In the genomic region with DNA sequence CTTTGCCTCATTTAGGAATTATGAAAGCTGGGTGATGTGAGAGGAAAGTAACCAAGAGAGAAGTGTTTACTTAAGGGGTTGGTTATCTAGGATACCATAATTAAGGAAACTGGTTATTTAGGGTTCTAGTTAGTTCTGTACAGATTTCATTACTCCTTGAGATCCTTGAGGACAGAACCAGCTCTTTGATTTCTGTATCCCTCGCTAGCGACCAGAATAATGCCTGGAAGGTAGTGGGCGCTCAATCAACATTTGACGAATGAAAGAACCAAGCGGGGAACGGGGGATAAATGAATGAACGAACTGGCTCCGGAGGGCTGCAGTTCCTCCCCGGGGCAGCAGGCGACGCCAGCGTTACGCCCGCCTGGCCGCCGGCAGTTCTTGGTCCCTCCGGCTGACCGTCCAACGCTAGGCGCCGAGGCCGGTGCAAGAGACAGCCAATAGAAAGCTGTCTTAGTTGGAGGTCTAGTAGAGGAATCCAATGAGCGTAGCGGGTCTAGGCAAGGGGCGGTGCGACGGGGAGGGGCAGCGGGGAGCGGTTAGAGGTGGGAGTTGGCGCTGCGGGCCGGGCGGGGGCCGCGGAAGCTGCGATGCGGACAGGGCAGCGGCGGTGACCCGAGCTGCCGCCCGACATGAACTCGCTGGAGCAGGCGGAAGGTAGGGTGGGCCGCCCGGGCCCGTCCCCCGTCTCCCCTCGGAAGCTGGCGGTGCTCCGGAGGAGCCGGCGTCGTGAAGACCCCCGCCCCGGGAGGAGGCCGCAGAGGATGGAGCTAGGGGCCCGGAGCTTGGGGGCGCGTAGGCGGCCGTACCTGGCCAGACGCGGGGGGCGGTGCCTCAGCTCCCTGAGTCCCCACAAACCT, we compare ENCODE assay signal across 1 cellular context.
TF ChIP-seq lines count a peak whose summit lies in the region.

A gene with protein sequence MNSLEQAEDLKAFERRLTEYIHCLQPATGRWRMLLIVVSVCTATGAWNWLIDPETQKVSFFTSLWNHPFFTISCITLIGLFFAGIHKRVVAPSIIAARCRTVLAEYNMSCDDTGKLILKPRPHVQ (plus strand): TSS at position 542 of the 860 bp plus-strand sequence. CDS start 91 bp downstream, at position 633.

TF ChIP-seq in HepG2, 621 proteins besides CTCF, POLR2A, EP300 and RAD21 (continued from another document and continues in another):
- TF ChIP-seq SKI (IDR thresholded peaks at IDR 0.05; ENCODE audit: partially characterized antibody): peak; percentile 89
- TF ChIP-seq ZNF138 (CRISPR knock-in tag; IDR thresholded peaks at IDR 0.05; ENCODE audit: low read depth): peak; percentile 43; the same call in 1 of the 2 replicates
- no peak for TF ChIP-seq FOXM1 (CRISPR knock-in tag; IDR thresholded peaks at IDR 0.05)
- no peak for TF ChIP-seq ZNF432 (CRISPR knock-in tag; IDR thresholded peaks at IDR 0.05; ENCODE audit: borderline replicate concordance)
- no peak for TF ChIP-seq ZNF550 (CRISPR knock-in tag; IDR thresholded peaks at IDR 0.05; ENCODE audit: borderline replicate concordance)
- peak; percentile 77 for TF ChIP-seq ELF1 (CRISPR knock-in tag; IDR thresholded peaks at IDR 0.05)
- no peak; the same call in 1 of the 2 replicates for TF ChIP-seq CEBPG (CRISPR knock-in tag; IDR thresholded peaks at IDR 0.05)
- no peak for TF ChIP-seq HES4 (CRISPR knock-in tag; IDR thresholded peaks at IDR 0.05; ENCODE audit: borderline replicate concordance)
- TF ChIP-seq NRL (CRISPR knock-in tag; IDR thresholded peaks at IDR 0.05; ENCODE audit: borderline replicate concordance): peak; percentile 67
- TF ChIP-seq, protein P1, sequence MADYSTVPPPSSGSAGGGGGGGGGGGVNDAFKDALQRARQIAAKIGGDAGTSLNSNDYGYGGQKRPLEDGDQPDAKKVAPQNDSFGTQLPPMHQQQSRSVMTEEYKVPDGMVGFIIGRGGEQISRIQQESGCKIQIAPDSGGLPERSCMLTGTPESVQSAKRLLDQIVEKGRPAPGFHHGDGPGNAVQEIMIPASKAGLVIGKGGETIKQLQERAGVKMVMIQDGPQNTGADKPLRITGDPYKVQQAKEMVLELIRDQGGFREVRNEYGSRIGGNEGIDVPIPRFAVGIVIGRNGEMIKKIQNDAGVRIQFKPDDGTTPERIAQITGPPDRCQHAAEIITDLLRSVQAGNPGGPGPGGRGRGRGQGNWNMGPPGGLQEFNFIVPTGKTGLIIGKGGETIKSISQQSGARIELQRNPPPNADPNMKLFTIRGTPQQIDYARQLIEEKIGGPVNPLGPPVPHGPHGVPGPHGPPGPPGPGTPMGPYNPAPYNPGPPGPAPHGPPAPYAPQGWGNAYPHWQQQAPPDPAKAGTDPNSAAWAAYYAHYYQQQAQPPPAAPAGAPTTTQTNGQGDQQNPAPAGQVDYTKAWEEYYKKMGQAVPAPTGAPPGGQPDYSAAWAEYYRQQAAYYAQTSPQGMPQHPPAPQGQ (CRISPR knock-in tag; IDR thresholded peaks at IDR 0.05; ENCODE audit: borderline replicate concordance): no peak
- TF ChIP-seq FLYWCH1 (CRISPR knock-in tag; IDR thresholded peaks at IDR 0.05): no peak
- TF ChIP-seq POGZ (CRISPR knock-in tag; IDR thresholded peaks at IDR 0.05): peak; percentile 100
- peak; percentile 25 for TF ChIP-seq JARID2 (CRISPR knock-in tag; IDR thresholded peaks at IDR 0.05; ENCODE audit: insufficient replicate concordance)
- TF ChIP-seq YEATS2 (CRISPR knock-in tag; IDR thresholded peaks at IDR 0.05; ENCODE audit: borderline replicate concordance): peak; percentile 98
- TF ChIP-seq BCL3 (CRISPR knock-in tag; IDR thresholded peaks at IDR 0.05): no peak; the same call in 1 of the 2 replicates
- no peak; the same call in 1 of the 2 replicates for TF ChIP-seq ZNF460 (CRISPR knock-in tag; IDR thresholded peaks at IDR 0.05; ENCODE audit: borderline replicate concordance)
- TF ChIP-seq HNRNPH1 (optimal IDR thresholded peaks at IDR 0.05; ENCODE audit: low read depth, low read length): no peak
- TF ChIP-seq SAP130 (CRISPR knock-in tag; IDR thresholded peaks at IDR 0.05; ENCODE audit: low read depth): peak; percentile 93
- 0 out of 2 replicates have a peak, but pooled peaks have one; percentile 9 for TF ChIP-seq ZKSCAN1 (IDR thresholded peaks at IDR 0.05; ENCODE audit: low read length)
- TF ChIP-seq NFYB (CRISPR knock-in tag; IDR thresholded peaks at IDR 0.05): peak; percentile 100
- no peak for TF ChIP-seq RFX1 (IDR thresholded peaks at IDR 0.05)
- TF ChIP-seq RARA (CRISPR knock-in tag; IDR thresholded peaks at IDR 0.05): peak; percentile 31; the same call in 1 of the 2 replicates
- TF ChIP-seq IRF1 (CRISPR knock-in tag; IDR thresholded peaks at IDR 0.05; ENCODE audit: low read depth): no peak; the same call in 1 of the 2 replicates
- TF ChIP-seq, protein P2, sequence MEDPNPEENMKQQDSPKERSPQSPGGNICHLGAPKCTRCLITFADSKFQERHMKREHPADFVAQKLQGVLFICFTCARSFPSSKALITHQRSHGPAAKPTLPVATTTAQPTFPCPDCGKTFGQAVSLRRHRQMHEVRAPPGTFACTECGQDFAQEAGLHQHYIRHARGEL (CRISPR knock-in tag; IDR thresholded peaks at IDR 0.05): peak; percentile 99
- TF ChIP-seq CHD2 (IDR thresholded peaks at IDR 0.05; ENCODE audit: low read depth, low read length): peak; percentile 68; the same call in 1 of the 2 replicates
- TF ChIP-seq DR1 (CRISPR knock-in tag; IDR thresholded peaks at IDR 0.05): peak; percentile 82
- TF ChIP-seq TAF15 (IDR thresholded peaks at IDR 0.05; ENCODE audit: low read depth, low read length, poor library complexity, severe bottlenecking): peak; percentile 46
- TF ChIP-seq ZNF121 (CRISPR knock-in tag; IDR thresholded peaks at IDR 0.05): peak; percentile 64; the same call in 1 of the 2 replicates
- TF ChIP-seq MEF2D (CRISPR knock-in tag; IDR thresholded peaks at IDR 0.05): peak; percentile 83
- TF ChIP-seq ZNF251 (CRISPR knock-in tag; IDR thresholded peaks at IDR 0.05): no peak
- TF ChIP-seq TBX3 (IDR thresholded peaks at IDR 0.05; ENCODE audit: borderline replicate concordance): peak; percentile 81
- no peak for TF ChIP-seq HIC2 (CRISPR knock-in tag; IDR thresholded peaks at IDR 0.05; ENCODE audit: low read depth)
- TF ChIP-seq, protein P3, sequence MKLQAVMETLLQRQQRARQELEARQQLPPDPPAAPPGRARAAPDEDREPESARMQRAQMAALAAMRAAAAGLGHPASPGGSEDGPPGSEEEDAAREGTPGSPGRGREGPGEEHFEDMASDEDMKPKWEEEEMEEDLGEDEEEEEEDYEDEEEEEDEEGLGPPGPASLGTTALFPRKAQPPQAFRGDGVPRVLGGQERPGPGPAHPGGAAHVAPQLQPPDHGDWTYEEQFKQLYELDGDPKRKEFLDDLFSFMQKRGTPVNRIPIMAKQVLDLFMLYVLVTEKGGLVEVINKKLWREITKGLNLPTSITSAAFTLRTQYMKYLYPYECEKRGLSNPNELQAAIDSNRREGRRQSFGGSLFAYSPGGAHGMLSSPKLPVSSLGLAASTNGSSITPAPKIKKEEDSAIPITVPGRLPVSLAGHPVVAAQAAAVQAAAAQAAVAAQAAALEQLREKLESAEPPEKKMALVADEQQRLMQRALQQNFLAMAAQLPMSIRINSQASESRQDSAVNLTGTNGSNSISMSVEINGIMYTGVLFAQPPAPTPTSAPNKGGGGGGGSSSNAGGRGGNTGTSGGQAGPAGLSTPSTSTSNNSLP (IDR thresholded peaks at IDR 0.05; ENCODE audit: low read depth, low read length): peak; percentile 87
- TF ChIP-seq TP53 (CRISPR knock-in tag; conservative IDR thresholded peaks at IDR 0.05): no peak
- peak; percentile 23; the same call in 1 of the 2 replicates for TF ChIP-seq ZMAT3 (CRISPR knock-in tag; conservative IDR thresholded peaks at IDR 0.05)
- peak; percentile 94 for TF ChIP-seq SALL1 (CRISPR knock-in tag; IDR thresholded peaks at IDR 0.05)
- TF ChIP-seq TCF7L2 (IDR thresholded peaks at IDR 0.05; ENCODE audit: low read depth, low read length): no peak
- TF ChIP-seq SIN3A (IDR thresholded peaks at IDR 0.05; ENCODE audit: borderline replicate concordance, low read depth, low read length): peak; percentile 91; the same call in 1 of the 2 replicates
- TF ChIP-seq ZNF326 (CRISPR knock-in tag; IDR thresholded peaks at IDR 0.05; ENCODE audit: borderline replicate concordance): no peak
- peak; percentile 78 for TF ChIP-seq MXD4 (CRISPR knock-in tag; IDR thresholded peaks at IDR 0.05)
- TF ChIP-seq MEIS1 (CRISPR knock-in tag; IDR thresholded peaks at IDR 0.05; ENCODE audit: borderline replicate concordance): no peak
- peak; percentile 19; the same call in 1 of the 2 replicates for TF ChIP-seq SMYD3 (CRISPR knock-in tag; IDR thresholded peaks at IDR 0.05)
- TF ChIP-seq ZNF678 (CRISPR knock-in tag; IDR thresholded peaks at IDR 0.05): no peak
- TF ChIP-seq XRCC5 (optimal IDR thresholded peaks at IDR 0.05; ENCODE audit: low read length): peak; percentile 98
- TF ChIP-seq RFX5 (IDR thresholded peaks at IDR 0.05; ENCODE audit: low read depth, low read length): peak; percentile 62
- peak; percentile 91 for TF ChIP-seq ESRRA (CRISPR knock-in tag; IDR thresholded peaks at IDR 0.05; ENCODE audit: low read depth)
- TF ChIP-seq, protein P4, sequence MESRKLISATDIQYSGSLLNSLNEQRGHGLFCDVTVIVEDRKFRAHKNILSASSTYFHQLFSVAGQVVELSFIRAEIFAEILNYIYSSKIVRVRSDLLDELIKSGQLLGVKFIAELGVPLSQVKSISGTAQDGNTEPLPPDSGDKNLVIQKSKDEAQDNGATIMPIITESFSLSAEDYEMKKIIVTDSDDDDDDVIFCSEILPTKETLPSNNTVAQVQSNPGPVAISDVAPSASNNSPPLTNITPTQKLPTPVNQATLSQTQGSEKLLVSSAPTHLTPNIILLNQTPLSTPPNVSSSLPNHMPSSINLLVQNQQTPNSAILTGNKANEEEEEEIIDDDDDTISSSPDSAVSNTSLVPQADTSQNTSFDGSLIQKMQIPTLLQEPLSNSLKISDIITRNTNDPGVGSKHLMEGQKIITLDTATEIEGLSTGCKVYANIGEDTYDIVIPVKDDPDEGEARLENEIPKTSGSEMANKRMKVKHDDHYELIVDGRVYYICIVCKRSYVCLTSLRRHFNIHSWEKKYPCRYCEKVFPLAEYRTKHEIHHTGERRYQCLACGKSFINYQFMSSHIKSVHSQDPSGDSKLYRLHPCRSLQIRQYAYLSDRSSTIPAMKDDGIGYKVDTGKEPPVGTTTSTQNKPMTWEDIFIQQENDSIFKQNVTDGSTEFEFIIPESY (CRISPR knock-in tag; IDR thresholded peaks at IDR 0.05): peak; percentile 60; the same call in 1 of the 2 replicates
- no peak for TF ChIP-seq ZNF629 (CRISPR knock-in tag; conservative IDR thresholded peaks at IDR 0.05)
- TF ChIP-seq, protein P5, sequence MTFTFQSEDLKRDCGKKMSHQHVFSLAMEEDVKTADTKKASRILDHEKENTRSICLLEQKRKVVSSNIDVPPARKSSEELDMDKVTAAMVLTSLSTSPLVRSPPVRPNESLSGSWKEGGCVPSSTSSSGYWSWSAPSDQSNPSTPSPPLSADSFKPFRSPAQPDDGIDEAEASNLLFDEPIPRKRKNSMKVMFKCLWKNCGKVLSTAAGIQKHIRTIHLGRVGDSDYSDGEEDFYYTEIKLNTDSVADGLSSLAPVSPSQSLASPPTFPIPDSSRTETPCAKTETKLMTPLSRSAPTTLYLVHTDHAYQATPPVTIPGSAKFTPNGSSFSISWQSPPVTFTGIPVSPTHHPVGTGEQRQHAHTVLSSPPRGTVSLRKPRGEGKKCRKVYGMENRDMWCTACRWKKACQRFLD (CRISPR knock-in tag; IDR thresholded peaks at IDR 0.05; ENCODE audit: borderline replicate concordance): peak; percentile 93
- 0 out of 2 replicates have a peak, but pooled peaks have one; percentile 23 for TF ChIP-seq CERS6 (CRISPR knock-in tag; IDR thresholded peaks at IDR 0.05)
- peak; percentile 81 for TF ChIP-seq CREB1 (IDR thresholded peaks at IDR 0.05)
- TF ChIP-seq CREB1 (CRISPR knock-in tag; IDR thresholded peaks at IDR 0.05): peak; percentile 79
- TF ChIP-seq HDAC2 (CRISPR knock-in tag; IDR thresholded peaks at IDR 0.05): peak; percentile 82
- no peak; the same call in 1 of the 2 replicates for TF ChIP-seq TEF (CRISPR knock-in tag; IDR thresholded peaks at IDR 0.05)
- TF ChIP-seq HOXA7 (CRISPR knock-in tag; IDR thresholded peaks at IDR 0.05): no peak
